13 cellular contexts compared by ENCODE assay signal in genomic region chr3:67461667-67462142, GRCh38.
DNase-seq lines count a peak whose midpoint lies in the region; ATAC-seq, FAIRE-seq and TF ChIP-seq lines count a peak whose summit lies in the region.
"Had no signal": no experiment of that assay in that cellular context is flagged by ENCODE, and none has a peak within 500 bp of the region (broad histone marks: within the 10 kb centered on the region; RNA-seq: fewer than 3 reads in every experiment).

No MANE protein-coding gene starts in this region.

- peak overlapping the region; percentile 9 for H3K27ac Mint-ChIP-seq in activated CD4-positive, alpha-beta T cell treated with anti-CD3 and anti-CD28 coated beads, Interleukin-2, amount 10 ng/mL, durations not matched to agents 24 days and 14 days
- H3K27ac Mint-ChIP-seq: dendritic cell treated with granulocyte-macrophage colony-stimulating factor and Interleukin-4, amounts not matched to agents 40 ng/mL and 50 ng/mL, for 4 days had no signal

- H3K27me3 ChIP-seq in bronchial epithelial cell (ENCODE audit: control insufficient read depth, insufficient read depth, low read length) (no peaks in the 10 kb centered on the region), osteoblast (ENCODE audit: insufficient read depth, low read length) (no peaks in the 10 kb centered on the region)
- H3K27me3 ChIP-seq: heart left ventricle had no signal

- H3K4me3 ChIP-seq in bronchial epithelial cell (ENCODE audit: low read depth, low read length) (no peak overlapping the region), osteoblast (ENCODE audit: insufficient read depth, low read length) (no peak overlapping the region)
- H3K4me3 ChIP-seq: heart left ventricle, lung had no signal

- H3K4me2 ChIP-seq in osteoblast (ENCODE audit: insufficient read depth, low read length): no peak overlapping the region

- H3K4me3 Mint-ChIP-seq in activated CD4-positive, alpha-beta T cell treated with anti-CD3 and anti-CD28 coated beads, Interleukin-2, amount 10 ng/mL, durations not matched to agents 24 days and 14 days: no peak overlapping the region
- H3K4me3 Mint-ChIP-seq: dendritic cell treated with granulocyte-macrophage colony-stimulating factor and Interleukin-4, amounts not matched to agents 40 ng/mL and 50 ng/mL, for 4 days had no signal

- no peak for DNase-seq in activated CD4-positive, alpha-beta T cell treated with anti-CD3 and anti-CD28 coated beads, Interleukin-2, amount 10 ng/mL, durations not matched to agents 24 days and 14 days
- DNase-seq in activated CD4-positive, alpha-beta T cell treated with anti-CD3 and anti-CD28 coated beads for 4 hours: no peak
- DNase-seq in NCI-H2171 (lab: John Stamatoyannopoulos, UW): peak; percentile 51
- DNase-seq in bronchial epithelial cell (ENCODE audit: low read depth): peak; percentile 5
- DNase-seq in osteoblast (ENCODE audit: insufficient read length, low spot score, missing footprints): peak; percentile 49
- no peak for DNase-seq in activated effector memory CD4-positive, alpha-beta T cell treated with Interleukin-2 at 50 U/mL for 16 hours
- DNase-seq: heart left ventricle, NCI-H2029 had no signal

- peaks cover 3% of the 10 kb centered on the region for H3K4me1 Mint-ChIP-seq in activated CD4-positive, alpha-beta T cell treated with anti-CD3 and anti-CD28 coated beads, Interleukin-2, amount 10 ng/mL, durations not matched to agents 24 days and 14 days

- H3K9me3 Mint-ChIP-seq in activated CD4-positive, alpha-beta T cell treated with anti-CD3 and anti-CD28 coated beads, Interleukin-2, amount 10 ng/mL, durations not matched to agents 24 days and 14 days: peaks cover 4% of the 10 kb centered on the region
- H3K9me3 Mint-ChIP-seq: dendritic cell treated with granulocyte-macrophage colony-stimulating factor and Interleukin-4, amounts not matched to agents 40 ng/mL and 50 ng/mL, for 4 days had no signal

- H3K79me2 ChIP-seq in osteoblast (ENCODE audit: insufficient read depth, low read length): no peaks in the 10 kb centered on the region

- ATAC-seq in GM21360 (IDR thresholded peaks at IDR 0.05; ENCODE audit: unreplicated experiment) (no peak), HG03565 (IDR thresholded peaks at IDR 0.05; ENCODE audit: unreplicated experiment) (no peak)
- ATAC-seq: heart left ventricle had no signal

- no peak overlapping the region for H2AFZ ChIP-seq in osteoblast (ENCODE audit: low read length)

- H3K36me3 ChIP-seq in bronchial epithelial cell (ENCODE audit: control insufficient read depth, insufficient read depth, low read length): no peaks in the 10 kb centered on the region
- H3K36me3 ChIP-seq in osteoblast (ENCODE audit: insufficient read depth, low read length): no peaks in the 10 kb centered on the region
- H3K36me3 ChIP-seq: heart left ventricle had no signal

- FAIRE-seq in bronchial epithelial cell (lab: Jason Lieb, UNC): no peak

- H3K27me3 Mint-ChIP-seq in activated CD4-positive, alpha-beta T cell treated with anti-CD3 and anti-CD28 coated beads, Interleukin-2, amount 10 ng/mL, durations not matched to agents 24 days and 14 days: no peaks in the 10 kb centered on the region
- H3K27me3 Mint-ChIP-seq: dendritic cell treated with granulocyte-macrophage colony-stimulating factor and Interleukin-4, amounts not matched to agents 40 ng/mL and 50 ng/mL, for 4 days had no signal

- intact Hi-C loops in activated CD4-positive, alpha-beta T cell treated with anti-CD3 and anti-CD28 coated beads, Interleukin-2, amount 10 ng/mL, durations not matched to agents 24 days and 14 days (cut with micrococcal nuclease): no loop called here

- H3K27ac ChIP-seq in osteoblast (ENCODE audit: low read depth, low read length): no peak overlapping the region
- H3K27ac ChIP-seq: heart left ventricle, VCaP had no signal

- no peaks in the 10 kb centered on the region for H4K20me1 ChIP-seq in osteoblast (ENCODE audit: insufficient read depth, low read length)

- peaks cover 17% of the 10 kb centered on the region for H3K36me3 Mint-ChIP-seq in activated CD4-positive, alpha-beta T cell treated with anti-CD3 and anti-CD28 coated beads, Interleukin-2, amount 10 ng/mL, durations not matched to agents 24 days and 14 days (ENCODE audit: low read depth)

- TF ChIP-seq CTCF in bronchial epithelial cell (IDR thresholded peaks at IDR 0.05; ENCODE audit: insufficient read depth, low read length, severe bottlenecking) (no peak), osteoblast (IDR thresholded peaks at IDR 0.05; ENCODE audit: extremely low read depth, low read depth, low read length) (no peak)

- no peaks in the 10 kb centered on the region for H3K9me3 ChIP-seq in osteoblast (ENCODE audit: low read depth, low read length)
- H3K9me3 ChIP-seq: heart left ventricle had no signal

- peaks cover 10% of the 10 kb centered on the region for H3K4me1 ChIP-seq in osteoblast (ENCODE audit: insufficient read depth, low read length)
- H3K4me1 ChIP-seq: heart left ventricle had no signal

Comparison
In these comparisons a context has a peak if more than half of its experiments do, and no peak if none do; other contexts are left out.
1. DNase-seq: peak in NCI-H2171 (single experiment), bronchial epithelial cell (single experiment) and osteoblast (single experiment); none in activated CD4-positive, alpha-beta T cell treated with anti-CD3 and anti-CD28 coated beads, Interleukin-2, amount 10 ng/mL, durations not matched to agents 24 days and 14 days (single experiment), activated CD4-positive, alpha-beta T cell treated with anti-CD3 and anti-CD28 coated beads for 4 hours (0 of 2) and activated effector memory CD4-positive, alpha-beta T cell treated with Interleukin-2 at 50 U/mL for 16 hours (single experiment).